In genomic region chr10:43125274-43125845, GRCh38 we compare ENCODE assay signal across 25 cellular contexts. TPM values are rescaled to one million over a fixed set of nuclear protein-coding genes. Genes with fewer than 3 reads are reported as not detected.
A peak's percentile ranks its signal among the peaks of the same experiment; 100 is the strongest.
DNase-seq lines count a peak whose midpoint lies in the region; ATAC-seq, FAIRE-seq and TF ChIP-seq lines count a peak whose summit lies in the region.
"Had no signal": no experiment of that assay in that cellular context is flagged by ENCODE, and none has a peak within 500 bp of the region (broad histone marks: within the 10 kb centered on the region; RNA-seq: fewer than 3 reads in every experiment).

No MANE protein-coding gene starts in this region.

- H3K27ac Mint-ChIP-seq in T-helper 1 cell treated with Interleukin-12 subunit alpha and Interleukin-12 subunit beta and Interleukin-4 antibody, amounts not matched to agents 30 μg/mL and 1 μg/mL, for 36 hours = peak overlapping the region; percentile 36
- peak overlapping the region in 2 of 3 donors; percentile 62 to 73 for H3K27ac Mint-ChIP-seq in CD4-positive, CD25-positive, alpha-beta regulatory T cell
- H3K27ac Mint-ChIP-seq in endodermal cell = no peak overlapping the region
- H3K27ac Mint-ChIP-seq in stimulated activated effector memory CD8-positive, alpha-beta T cell treated with anti-CD3 and anti-CD28 coated beads, Interleukin-12 subunit alpha, Interleukin-12 subunit beta, amount 100 ng/mL, for 72 hours = peak overlapping the region; percentile 43

- no peaks in the 10 kb centered on the region for H3K27me3 ChIP-seq in CD4-positive, CD25-positive, alpha-beta regulatory T cell (ENCODE audit: control insufficient read depth, insufficient read depth, low read length)
- no peaks in the 10 kb centered on the region for H3K27me3 ChIP-seq in endodermal cell (ENCODE audit: control insufficient read depth, insufficient read depth, low read length, poor library complexity, severe bottlenecking)
- H3K27me3 ChIP-seq: dorsolateral prefrontal cortex, ovary, upper lobe of left lung had no signal

- H3K27ac ChIP-seq in CD4-positive, CD25-positive, alpha-beta regulatory T cell (ENCODE audit: insufficient read depth, low read length, poor library complexity, severe bottlenecking) = no peak overlapping the region
- H3K27ac ChIP-seq in endodermal cell (ENCODE audit: low read depth, low read length) = no peak overlapping the region
- H3K27ac ChIP-seq: 22Rv1, dorsolateral prefrontal cortex, ovary, upper lobe of left lung had no signal

- H3K27me3 Mint-ChIP-seq in T-helper 1 cell treated with Interleukin-12 subunit alpha and Interleukin-12 subunit beta and Interleukin-4 antibody, amounts not matched to agents 30 μg/mL and 1 μg/mL, for 36 hours (ENCODE audit: low read depth) = no peaks in the 10 kb centered on the region
- no peaks in the 10 kb centered on the region for H3K27me3 Mint-ChIP-seq in CD4-positive, CD25-positive, alpha-beta regulatory T cell
- no peaks in the 10 kb centered on the region for H3K27me3 Mint-ChIP-seq in endodermal cell (ENCODE audit: insufficient read depth)
- H3K27me3 Mint-ChIP-seq: CD8-positive, alpha-beta memory T cell; naive thymus-derived CD4-positive, alpha-beta T cell had no signal

- H3K36me3 Mint-ChIP-seq in T-helper 1 cell treated with Interleukin-12 subunit alpha and Interleukin-12 subunit beta and Interleukin-4 antibody, amounts not matched to agents 30 μg/mL and 1 μg/mL, for 36 hours (ENCODE audit: low read depth) = no peaks in the 10 kb centered on the region
- H3K36me3 Mint-ChIP-seq in CD4-positive, CD25-positive, alpha-beta regulatory T cell = no peaks in the 10 kb centered on the region
- no peaks in the 10 kb centered on the region for H3K36me3 Mint-ChIP-seq in endodermal cell (ENCODE audit: low read depth)
- peaks cover 10% of the 10 kb centered on the region for H3K36me3 Mint-ChIP-seq in stimulated activated effector memory CD8-positive, alpha-beta T cell treated with anti-CD3 and anti-CD28 coated beads, Interleukin-12 subunit alpha, Interleukin-12 subunit beta, amount 100 ng/mL, for 72 hours
- H3K36me3 Mint-ChIP-seq: CD8-positive, alpha-beta memory T cell; naive thymus-derived CD4-positive, alpha-beta T cell had no signal

- ATAC-seq in CD4-positive, CD25-positive, alpha-beta regulatory T cell (ENCODE audit: low read depth in 2 of 2) = no peak
- ATAC-seq in stimulated activated effector memory CD8-positive, alpha-beta T cell treated with anti-CD3 and anti-CD28 coated beads, Interleukin-12 subunit alpha, Interleukin-12 subunit beta, amount 100 ng/mL, for 72 hours = no peak
- no peak for ATAC-seq in HG03378 (IDR thresholded peaks at IDR 0.05; ENCODE audit: unreplicated experiment)
- ATAC-seq: left ventricle myocardium superior; naive thymus-derived CD4-positive, alpha-beta T cell; SK-N-SH treated with all-trans-retinoic acid at 6 μM for 48 hours had no signal

- FAIRE-seq in HTR-8/SVneo (lab: Jason Lieb, UNC) = no peak
- FAIRE-seq: endothelial cell of umbilical vein, GM12891 had no signal

- no peaks in the 10 kb centered on the region for H3K9me3 ChIP-seq in CD4-positive, CD25-positive, alpha-beta regulatory T cell (ENCODE audit: control insufficient read depth in 2 of 2, low read length in 2 of 2)
- H3K9me3 ChIP-seq in endodermal cell (ENCODE audit: control insufficient read depth, low read length) = no peaks in the 10 kb centered on the region
- H3K9me3 ChIP-seq: ovary, upper lobe of left lung had no signal

- no peak overlapping the region for H3K4me3 Mint-ChIP-seq in T-helper 1 cell treated with Interleukin-12 subunit alpha and Interleukin-12 subunit beta and Interleukin-4 antibody, amounts not matched to agents 30 μg/mL and 1 μg/mL, for 36 hours
- H3K4me3 Mint-ChIP-seq in CD4-positive, CD25-positive, alpha-beta regulatory T cell = peak overlapping the region in 1 of 4 donors; percentile 16
- H3K4me3 Mint-ChIP-seq in endodermal cell = no peak overlapping the region
- no peak overlapping the region for H3K4me3 Mint-ChIP-seq in stimulated activated effector memory CD8-positive, alpha-beta T cell treated with anti-CD3 and anti-CD28 coated beads, Interleukin-12 subunit alpha, Interleukin-12 subunit beta, amount 100 ng/mL, for 72 hours
- H3K4me3 Mint-ChIP-seq: CD8-positive, alpha-beta memory T cell; naive thymus-derived CD4-positive, alpha-beta T cell had no signal

- H3K4me3 ChIP-seq in CD4-positive, CD25-positive, alpha-beta regulatory T cell (ENCODE audit: low read depth, low read length) = no peak overlapping the region
- H3K4me3 ChIP-seq in endodermal cell (ENCODE audit: low read length) = no peak overlapping the region
- H3K4me3 ChIP-seq: dorsolateral prefrontal cortex, ovary, smooth muscle cell, upper lobe of left lung had no signal

- H3K9ac ChIP-seq in endodermal cell (ENCODE audit: extremely low read depth, low read length, poor library complexity, severe bottlenecking) = no peak overlapping the region

- H3K4me1 Mint-ChIP-seq in T-helper 1 cell treated with Interleukin-12 subunit alpha and Interleukin-12 subunit beta and Interleukin-4 antibody, amounts not matched to agents 30 μg/mL and 1 μg/mL, for 36 hours (ENCODE audit: low read depth) = peaks cover 77% of the 10 kb centered on the region
- peaks cover 17 to 54% (median 32%) of the 10 kb centered on the region in 4 donors for H3K4me1 Mint-ChIP-seq in CD4-positive, CD25-positive, alpha-beta regulatory T cell
- H3K4me1 Mint-ChIP-seq in endodermal cell = no peaks in the 10 kb centered on the region
- H3K4me1 Mint-ChIP-seq in stimulated activated effector memory CD8-positive, alpha-beta T cell treated with anti-CD3 and anti-CD28 coated beads, Interleukin-12 subunit alpha, Interleukin-12 subunit beta, amount 100 ng/mL, for 72 hours = peaks cover 47% of the 10 kb centered on the region

- no peaks in the 10 kb centered on the region for H3K9me3 Mint-ChIP-seq in T-helper 1 cell treated with Interleukin-12 subunit alpha and Interleukin-12 subunit beta and Interleukin-4 antibody, amounts not matched to agents 30 μg/mL and 1 μg/mL, for 36 hours
- no peaks in the 10 kb centered on the region for H3K9me3 Mint-ChIP-seq in CD4-positive, CD25-positive, alpha-beta regulatory T cell
- H3K9me3 Mint-ChIP-seq in endodermal cell = no peaks in the 10 kb centered on the region
- H3K9me3 Mint-ChIP-seq in stimulated activated effector memory CD8-positive, alpha-beta T cell treated with anti-CD3 and anti-CD28 coated beads, Interleukin-12 subunit alpha, Interleukin-12 subunit beta, amount 100 ng/mL, for 72 hours = no peaks in the 10 kb centered on the region
- H3K9me3 Mint-ChIP-seq: CD8-positive, alpha-beta memory T cell; naive thymus-derived CD4-positive, alpha-beta T cell had no signal

- in situ Hi-C loops in ACHN (cut with HindIII; ENCODE audit: low pct_ligation_motif_present, low pct_unique_long_range_greater_than_20kb, low sequenced_read_pairs) = no loop called here

- H3K36me3 ChIP-seq in CD4-positive, CD25-positive, alpha-beta regulatory T cell (ENCODE audit: control insufficient read depth, insufficient read depth, low read length) = no peaks in the 10 kb centered on the region
- H3K36me3 ChIP-seq in endodermal cell (ENCODE audit: control insufficient read depth, insufficient read depth, low read length) = no peaks in the 10 kb centered on the region
- H3K36me3 ChIP-seq: ovary, upper lobe of left lung had no signal

- 93% methylated on average over 7 to 8 of the region's 8 CpGs for WGBS in endodermal cell (ENCODE audit: insufficient coverage in 1 of 2, insufficient read length in 1 of 2), 2 experiments

- DNase-seq in T-helper 1 cell (no peak), endodermal cell (peak; percentile 5), HTR-8/SVneo (ENCODE audit: insufficient read length, low spot score) (no peak), ACHN (no peak)
- DNase-seq in CD4-positive, CD25-positive, alpha-beta regulatory T cell = no peak
- no peak for DNase-seq in stimulated activated effector memory CD8-positive, alpha-beta T cell treated with anti-CD3 and anti-CD28 coated beads, Interleukin-12 subunit alpha, Interleukin-12 subunit beta, amount 100 ng/mL, for 72 hours (ENCODE audit: low spot score in 2 of 2)
- DNase-seq: activated CD4-positive, alpha-beta T cell treated with anti-CD3 and anti-CD28 coated beads, Interleukin-2, amount 50 U/mL, for 1 hour; central memory CD4-positive, alpha-beta T cell; left ventricle myocardium superior; midbrain; NCI-H1436; NCI-H510A; retina; upper lobe of left lung had no signal

- H3K4me1 ChIP-seq in CD4-positive, CD25-positive, alpha-beta regulatory T cell (ENCODE audit: control insufficient read depth, insufficient read depth, low read length, poor library complexity, severe bottlenecking) = peaks cover 36% of the 10 kb centered on the region
- no peaks in the 10 kb centered on the region for H3K4me1 ChIP-seq in endodermal cell (ENCODE audit: control insufficient read depth, insufficient read depth, low read length)

- TF ChIP-seq CTCF in endodermal cell (conservative IDR thresholded peaks at IDR 0.05) = no peak

RNA-seq across cellular contexts. Expression of gene CSGALNACT2, which starts 12.9 kb away (rescaled TPM):
- total RNA-seq in CD4-positive, CD25-positive, alpha-beta regulatory T cell = 69.4 TPM
- polyA plus RNA-seq in CD4-positive, CD25-positive, alpha-beta regulatory T cell = 10 to 100 TPM; 17.2 to 26.3 (median 22.8) TPM
- total RNA-seq in endodermal cell = 1 to 10 TPM; 7.3 to 8.6 TPM
- 13.6 TPM for polyA plus RNA-seq in endodermal cell (2013, experiment 1 of 2)
- 12.1 TPM for polyA plus RNA-seq in endodermal cell (2013, experiment 2 of 2)

RNA-seq across cellular contexts. Expression of gene RET, which starts 48.5 kb away (rescaled TPM):
- total RNA-seq in CD4-positive, CD25-positive, alpha-beta regulatory T cell = 0.37 TPM
- polyA plus RNA-seq in CD4-positive, CD25-positive, alpha-beta regulatory T cell = not detected
- total RNA-seq in endodermal cell = 1 to 10 TPM; 1.2 to 3.5 TPM
- polyA plus RNA-seq in endodermal cell (2013, experiment 1 of 2) = 2.6 TPM
- 2.3 TPM for polyA plus RNA-seq in endodermal cell (2013, experiment 2 of 2)
- polyA plus RNA-seq: naive thymus-derived CD4-positive, alpha-beta T cell had no signal
